In the genomic region with DNA sequence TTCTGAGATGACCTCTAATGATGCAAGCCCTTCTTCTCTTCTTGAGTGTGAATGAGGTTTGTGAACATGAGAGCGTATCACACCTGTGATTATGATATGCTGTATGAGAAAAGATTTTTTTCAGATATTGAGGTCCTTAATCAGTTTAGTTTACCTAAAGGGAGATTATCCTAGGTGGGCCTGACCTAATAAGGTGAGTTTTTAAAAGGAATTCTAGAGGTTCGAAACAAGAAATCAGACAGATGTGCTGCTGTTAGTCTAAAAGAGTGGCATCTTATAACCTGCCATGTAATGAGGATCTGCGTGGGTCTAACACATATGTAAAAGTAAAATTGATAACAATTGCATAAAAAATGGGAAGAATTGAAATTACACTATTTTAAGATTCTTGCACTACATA, we compare ENCODE assay signal across 36 cellular contexts.
"Had no signal": no experiment of that assay in that cellular context is flagged by ENCODE, and none has a peak within 500 bp of the region (broad histone marks: within the 10 kb centered on the region; RNA-seq: fewer than 3 reads in every experiment).

No MANE protein-coding gene starts in this region.

- H3K4me3 ChIP-seq: MG63 had no signal

- H3K36me3 ChIP-seq: MG63 had no signal

- H3K9me3 ChIP-seq: MG63 had no signal

- DNase-seq: Karpas-422, Kasumi-1, MG63, MM.1S, MV-4-11, NCI-H1048, NCI-H1092, NCI-H1092 treated with DMSO at 0.1 percent for 48 hours, NCI-H1105, NCI-H1105 treated with DMSO at 0.1 percent for 48 hours, NCI-H1417, NCI-H1417 treated with DMSO at 0.1 percent for 48 hours, NCI-H1436, NCI-H1436 treated with DMSO at 0.1 percent for 48 hours, NCI-H146, NCI-H1694, NCI-H1694 treated with DMSO at 0.1 percent for 48 hours, NCI-H187, NCI-H187 treated with DMSO at 0.1 percent for 48 hours, NCI-H1930, NCI-H2029, NCI-H2029 treated with DMSO at 0.1 percent for 48 hours, NCI-H2081, NCI-H2081 treated with DMSO at 0.1 percent for 48 hours, NCI-H2107, NCI-H2171, NCI-H2171 treated with DMSO at 0.1 percent for 48 hours, NCI-H2227 treated with DMSO at 0.1 percent for 48 hours, NCI-H226, NCI-H345, NCI-H446, NCI-H446 treated with DMSO at 0.1 percent for 48 hours, NCI-H510A, NCI-H510A treated with DMSO at 0.1 percent for 48 hours, NCI-H524, NCI-H524 treated with DMSO at 0.1 percent for 48 hours had no signal
